Comparison of ENCODE assay signal across 8 cellular contexts in the genomic region with DNA sequence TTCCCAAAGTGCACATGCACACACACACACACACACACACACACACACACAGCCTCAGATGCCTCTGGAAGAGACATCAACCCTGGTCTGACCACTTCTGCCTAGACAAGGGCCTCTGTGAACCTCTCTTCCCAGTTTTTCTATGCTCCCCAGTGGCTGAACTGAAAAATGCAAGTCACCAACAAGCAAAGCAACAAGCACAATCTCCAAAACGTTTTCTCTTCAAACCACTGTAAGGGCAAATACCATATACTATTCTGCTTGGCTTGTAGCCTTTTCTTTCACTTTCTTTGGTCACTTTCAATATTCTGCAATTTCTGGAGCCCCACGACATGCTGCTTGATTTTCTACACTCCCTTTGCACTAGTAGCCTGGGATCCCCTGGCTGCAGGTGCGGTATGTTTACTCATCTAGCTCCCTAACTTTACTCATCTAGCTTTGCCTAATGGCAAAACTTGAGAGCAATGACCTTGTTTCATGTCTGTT.
A peak's percentile ranks its signal among the peaks of the same experiment; 100 is the strongest.
DNase-seq lines count a peak whose midpoint lies in the region; ATAC-seq lines count a peak whose summit lies in the region.

No MANE protein-coding gene starts in this region.

- peak overlapping the region; percentile 31 for H3K27ac ChIP-seq in caudate nucleus (ENCODE audit: low read depth, low read length)

- peak; percentile 52 to 62 for DNase-seq in SHP77 (lab: John Stamatoyannopoulos, UW)
- DNase-seq in SHP77 treated with DMSO at 0.1 percent for 48 hours (lab: John Stamatoyannopoulos, UW): no peak
- DNase-seq in MV-4-11 (lab: John Stamatoyannopoulos, UW): peak; percentile 33
- DNase-seq in caudate nucleus (lab: John Stamatoyannopoulos, UW): peak in 19 of 61 donors; percentile 7 to 68 (median 29)
- DNase-seq in medulla oblongata (ENCODE audit: extremely low spot score): peak; percentile 86
- no peak for DNase-seq in NCI-H1436 (lab: John Stamatoyannopoulos, UW)
- no peak for DNase-seq in activated effector memory CD4-positive, alpha-beta T cell treated with anti-CD3 and anti-CD28 coated beads, Interleukin-2, amount 50 U/mL, for 16 hours

- ATAC-seq in HG02588 (IDR thresholded peaks at IDR 0.05; ENCODE audit: unreplicated experiment): peak; percentile 46

Comparison
In these comparisons a context has a peak if more than half of its experiments do, and no peak if none do; other contexts are left out.
1. DNase-seq: peak in SHP77 (2 of 2), MV-4-11 (single experiment) and medulla oblongata (single experiment); none in SHP77 treated with DMSO at 0.1 percent for 48 hours (single experiment), NCI-H1436 (single experiment) and activated effector memory CD4-positive, alpha-beta T cell treated with anti-CD3 and anti-CD28 coated beads, Interleukin-2, amount 50 U/mL, for 16 hours (single experiment).